8 cellular contexts compared by ENCODE assay signal in genomic region chr12:104108755-104109445, GRCh38. TPM values are rescaled to one million over a fixed set of nuclear protein-coding genes. Genes with fewer than 3 reads are reported as not detected.
DNase-seq lines count a peak whose midpoint lies in the region; ATAC-seq and TF ChIP-seq lines count a peak whose summit lies in the region.

No MANE protein-coding gene starts in this region.

- peak overlapping the region in 3 of 6 donors; percentile 28 to 68 (median 51) for H3K27ac Mint-ChIP-seq in immature natural killer cell

- peaks cover 14 to 19% of the 10 kb centered on the region in 2 donors for H3K4me1 Mint-ChIP-seq in immature natural killer cell

- in situ Hi-C loops in T47D (cut with HindIII; ENCODE audit: low pct_unique_long_range_greater_than_20kb, low sequenced_read_pairs) = no loop called here

- no peak for ATAC-seq in GM19328 (IDR thresholded peaks at IDR 0.05; ENCODE audit: unreplicated experiment)

- H3K4me3 Mint-ChIP-seq in immature natural killer cell = peak overlapping the region in 2 of 5 donors; percentile 28 to 54

- H3K36me3 Mint-ChIP-seq in immature natural killer cell = peaks cover 0 to 11% (median 5%) of the 10 kb centered on the region in 3 donors

- DNase-seq in DMS114 treated with DMSO at 0.1 percent for 48 hours (lab: John Stamatoyannopoulos, UW; ENCODE audit: unreplicated experiment) = peak; percentile 52
- DNase-seq in HFF-Myc (ENCODE audit: extremely low read depth, low read depth) = peak; percentile 75
- DNase-seq in NCI-H2196 treated with DMSO at 0.1 percent for 48 hours (lab: John Stamatoyannopoulos, UW; ENCODE audit: unreplicated experiment) = peak; percentile 41
- peak; percentile 27 to 83 for DNase-seq in T47D (ENCODE audit: low read depth in 1 of 2, low spot score in 1 of 2)
- DNase-seq in immature natural killer cell = peak; percentile 66 to 69 (median 67)
- DNase-seq in stimulated activated CD4-positive, alpha-beta T cell treated with anti-CD3 and anti-CD28 coated beads, Interleukin-15, amount 100 ng/mL, for 1 hour (ENCODE audit: low read depth in 1 of 2, low spot score in 1 of 2) = peak; percentile 64 to 78

- TF ChIP-seq CTCF in HFF-Myc (IDR thresholded peaks at IDR 0.05; ENCODE audit: low read depth, low read length, missing control alignments) (peak; percentile 96), WI38 (IDR thresholded peaks at IDR 0.05; ENCODE audit: low read depth, low read length) (peak; percentile 90)

- H3K9me3 Mint-ChIP-seq in immature natural killer cell = no peaks in the 10 kb centered on the region

- H3K4me3 ChIP-seq in HFF-Myc (replicated peaks; ENCODE audit: low read depth, low read length) (no peak overlapping the region), WI38 (ENCODE audit: low read depth, low read length) (no peak overlapping the region)

- H3K27me3 Mint-ChIP-seq in immature natural killer cell (ENCODE audit: low read depth in 3 of 3) = no peaks in the 10 kb centered on the region

RNA-seq across cellular contexts. Expression of gene NFYB, which starts 29.1 kb away (rescaled TPM):
- polyA plus RNA-seq in immature natural killer cell = 10 to 100 TPM; 26.2 to 58.7 (median 36.9) TPM

RNA-seq across cellular contexts. Expression of gene HCFC2, which starts 44.6 kb away (rescaled TPM):
- 10 to 100 TPM in 1 of 3 donors, 1 to 10 TPM in 2; 4.4 to 12.1 (median 7.4) TPM for polyA plus RNA-seq in immature natural killer cell

RNA-seq across cellular contexts. Expression of gene GLT8D2, which starts 58.9 kb away (rescaled TPM):
- under 1 TPM in 1 of 3 donors, not detected in 2; 0.28 TPM for polyA plus RNA-seq in immature natural killer cell
